16 cellular contexts compared by ENCODE assay signal in the genomic region with DNA sequence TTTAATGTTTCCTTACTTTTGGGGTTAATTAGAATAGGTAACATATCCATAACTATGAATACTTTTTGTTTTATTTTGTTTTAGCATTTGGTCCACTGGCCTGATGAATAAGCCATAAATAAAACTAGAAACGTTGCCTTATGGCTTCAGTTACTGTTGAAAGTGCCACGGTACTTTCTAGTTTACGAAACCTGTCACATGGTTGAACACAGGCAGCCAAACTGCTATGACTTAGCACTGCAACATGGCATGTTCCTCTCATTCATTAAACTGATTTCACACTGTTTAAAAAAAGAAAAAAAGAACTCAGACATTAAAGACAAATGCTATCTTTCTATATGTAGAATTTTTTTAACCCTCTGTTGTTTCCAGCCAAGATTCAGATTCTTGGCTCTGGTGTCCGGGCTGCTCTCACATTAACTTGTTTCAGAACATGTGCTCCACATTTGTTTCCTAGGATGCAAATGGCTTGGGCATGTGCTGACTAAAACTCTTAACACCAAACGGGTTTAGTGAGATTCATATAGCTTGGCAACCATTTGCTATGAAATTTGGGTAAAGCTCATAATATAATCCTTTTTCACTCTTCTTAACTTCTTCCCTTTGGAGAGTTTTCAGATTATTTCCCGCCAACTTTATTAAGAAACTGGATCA.
DNase-seq lines count a peak whose midpoint lies in the region; ATAC-seq and TF ChIP-seq lines count a peak whose summit lies in the region.
"Had no signal": no experiment of that assay in that cellular context is flagged by ENCODE, and none has a peak within 500 bp of the region (broad histone marks: within the 10 kb centered on the region; RNA-seq: fewer than 3 reads in every experiment).

No MANE protein-coding gene starts in this region.

- peak; percentile 53 for ATAC-seq in GM21529 (IDR thresholded peaks at IDR 0.05; ENCODE audit: unreplicated experiment)
- no peak for ATAC-seq in HG02973 (IDR thresholded peaks at IDR 0.05; ENCODE audit: unreplicated experiment)
- ATAC-seq: stimulated activated naive B cell treated with anti-CD40 and anti-IgM and Interleukin-4, amounts not matched to agents 10 μg/mL and 1 μg/mL and 100 μg/mL, for 72 hours had no signal

- DNase-seq in AG08396 (ENCODE audit: low spot score) (peak; percentile 16), NCI-H526 (lab: John Stamatoyannopoulos, UW) (peak; percentile 29 to 70), foreskin fibroblast (peak; percentile 64 to 84), NCI-H2029 (lab: John Stamatoyannopoulos, UW) (no peak), NCI-H1092 (lab: John Stamatoyannopoulos, UW) (no peak)
- DNase-seq in NK-92 treated with Interleukin-12 subunit alpha and Interleukin-12 subunit beta, amount 100 ng/mL, for 24 hours (lab: John Stamatoyannopoulos, UW) = no peak
- DNase-seq: activated CD4-positive, alpha-beta memory T cell treated with anti-CD3 and anti-CD28 coated beads for 36 hours; activated naive CD4-positive, alpha-beta T cell; DMS53; midbrain; NCI-H2227 treated with DMSO at 0.1 percent for 48 hours; stimulated activated CD4-positive, alpha-beta T cell treated with anti-CD3 and anti-CD28 coated beads, Interleukin-4, amount 100 ng/mL, for 1 hour; stimulated activated naive B cell treated with anti-CD40 and anti-IgM and Interleukin-4, amounts not matched to agents 10 μg/mL and 1 μg/mL and 100 μg/mL, for 72 hours had no signal

- no peak for TF ChIP-seq CTCF in foreskin fibroblast (IDR thresholded peaks at IDR 0.05; ENCODE audit: low read depth, low read length)

- no peak overlapping the region for H3K4me3 ChIP-seq in foreskin fibroblast (ENCODE audit: low read depth in 1 of 2, low read length in 2 of 2)
- H3K4me3 ChIP-seq: esophagus muscularis mucosa had no signal

Comparison
In these comparisons a context has a peak if more than half of its experiments do, and no peak if none do; other contexts are left out.
1. DNase-seq: peak in AG08396 (single experiment), NCI-H526 (2 of 2) and foreskin fibroblast (2 of 2); none in NCI-H2029 (single experiment), NK-92 treated with Interleukin-12 subunit alpha and Interleukin-12 subunit beta, amount 100 ng/mL, for 24 hours (single experiment) and NCI-H1092 (single experiment).